1 cellular context compared by ENCODE assay signal in genomic region chr1:94884101-94884875, GRCh38.
TF ChIP-seq lines count a peak whose summit lies in the region.

No MANE protein-coding gene starts in this region.

TF ChIP-seq in HepG2, 621 proteins besides CTCF, POLR2A, EP300 and RAD21 (continues in another document):
- no peak for TF ChIP-seq FOXJ3 (CRISPR knock-in tag; IDR thresholded peaks at IDR 0.05; ENCODE audit: borderline replicate concordance)
- TF ChIP-seq KDM2A (CRISPR knock-in tag; IDR thresholded peaks at IDR 0.05; ENCODE audit: borderline replicate concordance, low read depth), result peak; percentile 24; the same call in 1 of the 2 replicates
- 0 out of 2 replicates have a peak, but pooled peaks have one; percentile 20 for TF ChIP-seq ZNF598 (CRISPR knock-in tag; IDR thresholded peaks at IDR 0.05; ENCODE audit: borderline replicate concordance)
- no peak for TF ChIP-seq TMF1 (CRISPR knock-in tag; IDR thresholded peaks at IDR 0.05; ENCODE audit: low read depth)
- no peak for TF ChIP-seq ZC3H4 (CRISPR knock-in tag; IDR thresholded peaks at IDR 0.05; ENCODE audit: borderline replicate concordance)
- TF ChIP-seq TAF15 (IDR thresholded peaks at IDR 0.05; ENCODE audit: low read depth, low read length, poor library complexity, severe bottlenecking), result no peak
- TF ChIP-seq DZIP1 (CRISPR knock-in tag; IDR thresholded peaks at IDR 0.05), result no peak
- peak; percentile 72 for TF ChIP-seq TEAD3 (CRISPR knock-in tag; optimal IDR thresholded peaks at IDR 0.05; ENCODE audit: borderline replicate concordance)
- TF ChIP-seq GTF3A (CRISPR knock-in tag; conservative IDR thresholded peaks at IDR 0.05), result no peak
- no peak for TF ChIP-seq ZNF20 (CRISPR knock-in tag; IDR thresholded peaks at IDR 0.05)
- no peak for TF ChIP-seq ZNF784 (CRISPR knock-in tag; IDR thresholded peaks at IDR 0.05; ENCODE audit: borderline replicate concordance)
- TF ChIP-seq ZNF816 (CRISPR knock-in tag; IDR thresholded peaks at IDR 0.05; ENCODE audit: borderline replicate concordance), result no peak
- TF ChIP-seq JUNB (CRISPR knock-in tag; IDR thresholded peaks at IDR 0.05; ENCODE audit: borderline replicate concordance), result no peak
- no peak for TF ChIP-seq SP2 (CRISPR knock-in tag; IDR thresholded peaks at IDR 0.05)
- TF ChIP-seq GABPA (IDR thresholded peaks at IDR 0.05; ENCODE audit: low read depth, low read length), result no peak
- no peak for TF ChIP-seq GABPA (CRISPR knock-in tag; IDR thresholded peaks at IDR 0.05; ENCODE audit: low read depth)
- no peak for TF ChIP-seq CC2D1A (CRISPR knock-in tag; IDR thresholded peaks at IDR 0.05)
- TF ChIP-seq ZNF687 (CRISPR knock-in tag; IDR thresholded peaks at IDR 0.05), result peak; percentile 47
- no peak for TF ChIP-seq ZNF646 (CRISPR knock-in tag; IDR thresholded peaks at IDR 0.05)
- no peak for TF ChIP-seq ZNF326 (CRISPR knock-in tag; IDR thresholded peaks at IDR 0.05; ENCODE audit: borderline replicate concordance)
- no peak for TF ChIP-seq ZNF512 (CRISPR knock-in tag; IDR thresholded peaks at IDR 0.05)
- TF ChIP-seq GATAD2A (CRISPR knock-in tag; IDR thresholded peaks at IDR 0.05), result peak; percentile 29; the same call in 1 of the 2 replicates
- peak; percentile 24; the same call in 1 of the 2 replicates for TF ChIP-seq PHF21A (CRISPR knock-in tag; IDR thresholded peaks at IDR 0.05)
- no peak for TF ChIP-seq EEA1 (CRISPR knock-in tag; IDR thresholded peaks at IDR 0.05; ENCODE audit: borderline replicate concordance)
- no peak for TF ChIP-seq GFI1 (CRISPR knock-in tag; IDR thresholded peaks at IDR 0.05; ENCODE audit: borderline replicate concordance)
- no peak for TF ChIP-seq CENPT (CRISPR knock-in tag; IDR thresholded peaks at IDR 0.05; ENCODE audit: low read depth)
- no peak for TF ChIP-seq TFDP1 (CRISPR knock-in tag; IDR thresholded peaks at IDR 0.05; ENCODE audit: borderline replicate concordance)
- no peak for TF ChIP-seq DNMT3B (CRISPR knock-in tag; conservative IDR thresholded peaks at IDR 0.05)
- no peak for TF ChIP-seq PCBP2 (optimal IDR thresholded peaks at IDR 0.05; ENCODE audit: low read depth, low read length, poor library complexity, severe bottlenecking)
- TF ChIP-seq NFYC (CRISPR knock-in tag; IDR thresholded peaks at IDR 0.05), result peak; percentile 50
- TF ChIP-seq MAFK (conservative IDR thresholded peaks at IDR 0.05 in 1 of 2, IDR thresholded peaks at IDR 0.05 in 1 of 2; ENCODE audit: low read length in 2 of 2), result 0 out of 4 replicates have a peak, but pooled peaks of 1 of the 2 experiments have one; percentile 22
- no peak for TF ChIP-seq SOX5 (CRISPR knock-in tag; IDR thresholded peaks at IDR 0.05; ENCODE audit: borderline replicate concordance)
- peak; percentile 14; the same call in 1 of the 2 replicates for TF ChIP-seq SALL1 (CRISPR knock-in tag; IDR thresholded peaks at IDR 0.05)
- no peak for TF ChIP-seq ZNF282 (IDR thresholded peaks at IDR 0.05; ENCODE audit: partially characterized antibody)
- no peak for TF ChIP-seq ZNF253 (CRISPR knock-in tag; IDR thresholded peaks at IDR 0.05; ENCODE audit: borderline replicate concordance)
- TF ChIP-seq THAP8 (CRISPR knock-in tag; IDR thresholded peaks at IDR 0.05; ENCODE audit: borderline replicate concordance), result no peak
- TF ChIP-seq HDAC1 (CRISPR knock-in tag; IDR thresholded peaks at IDR 0.05), result 0 out of 2 replicates have a peak, but pooled peaks have one; percentile 17
- no peak for TF ChIP-seq HNRNPK (IDR thresholded peaks at IDR 0.05; ENCODE audit: low read depth, low read length, poor library complexity, severe bottlenecking)
- no peak for TF ChIP-seq DDIT3 (CRISPR knock-in tag; IDR thresholded peaks at IDR 0.05)
- TF ChIP-seq ZNF513 (CRISPR knock-in tag; conservative IDR thresholded peaks at IDR 0.05), result no peak
- 0 out of 2 replicates have a peak, but pooled peaks have one; percentile 9 for TF ChIP-seq GATAD1 (CRISPR knock-in tag; IDR thresholded peaks at IDR 0.05)
- 0 out of 2 replicates have a peak, but pooled peaks have one; percentile 30 for TF ChIP-seq RXRA (CRISPR knock-in tag; IDR thresholded peaks at IDR 0.05)
- TF ChIP-seq ZNF83 (CRISPR knock-in tag; IDR thresholded peaks at IDR 0.05; ENCODE audit: borderline replicate concordance), result no peak
- no peak for TF ChIP-seq ZNF879 (CRISPR knock-in tag; IDR thresholded peaks at IDR 0.05)
- TF ChIP-seq RFXANK (CRISPR knock-in tag; IDR thresholded peaks at IDR 0.05), result no peak
- TF ChIP-seq KDM5B (CRISPR knock-in tag; IDR thresholded peaks at IDR 0.05; ENCODE audit: borderline replicate concordance), result no peak
